ENCODE assay signal across 26 cellular contexts in the genomic region with DNA sequence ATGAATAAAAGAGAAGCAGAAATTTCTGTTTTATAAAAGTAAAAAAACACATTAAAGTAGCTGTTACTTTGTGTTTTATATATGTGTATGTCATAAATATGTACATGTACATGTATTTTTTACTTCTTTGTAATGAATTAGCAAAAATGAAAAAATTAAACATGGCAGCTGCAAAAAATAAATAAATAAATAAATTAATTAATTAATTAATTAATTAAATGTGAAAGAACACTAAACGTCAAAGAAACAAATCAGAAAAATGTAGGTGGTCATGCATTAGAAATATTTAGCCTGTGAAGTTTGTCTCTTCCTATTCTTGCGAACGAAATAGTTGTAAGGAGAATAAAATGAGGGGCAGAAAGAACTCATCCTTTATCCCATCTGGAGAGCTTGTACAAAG.
A peak's percentile ranks its signal among the peaks of the same experiment; 100 is the strongest.
DNase-seq lines count a peak whose midpoint lies in the region; ATAC-seq and TF ChIP-seq lines count a peak whose summit lies in the region.
"Had no signal": no experiment of that assay in that cellular context is flagged by ENCODE, and none has a peak within 500 bp of the region (broad histone marks: within the 10 kb centered on the region; RNA-seq: fewer than 3 reads in every experiment).

No MANE protein-coding gene starts in this region.

- no peak overlapping the region for H2AK5ac ChIP-seq in neuronal stem cell (ENCODE audit: low read depth, low read length)

- H3K14ac ChIP-seq in neuronal stem cell (ENCODE audit: low read length), result no peak overlapping the region

- no peaks in the 10 kb centered on the region; the same call in 2 of the 3 replicates for H3K36me3 Mint-ChIP-seq in GM23338 (ENCODE audit: low read depth)
- H3K36me3 Mint-ChIP-seq in glutamatergic neuron (ENCODE audit: unreplicated experiment), result no peaks in the 10 kb centered on the region
- H3K36me3 Mint-ChIP-seq: CD4-positive, alpha-beta memory T cell had no signal

- H3K79me1 ChIP-seq in neuronal stem cell (ENCODE audit: low read depth, low read length), result no peaks in the 10 kb centered on the region

- no peak overlapping the region for H4K8ac ChIP-seq in neuronal stem cell (ENCODE audit: low read depth, low read length)

- H3K27me3 Mint-ChIP-seq in GM23338 (ENCODE audit: insufficient read depth, low read depth, poor library complexity), result no peaks in the 10 kb centered on the region
- H3K27me3 Mint-ChIP-seq in glutamatergic neuron (ENCODE audit: unreplicated experiment), result peaks cover 4% of the 10 kb centered on the region
- H3K27me3 Mint-ChIP-seq: CD4-positive, alpha-beta memory T cell had no signal

- no peak overlapping the region for H3K4ac ChIP-seq in neuronal stem cell (ENCODE audit: low read length)

- no peaks in the 10 kb centered on the region for H3K4me1 ChIP-seq in GM23338 (ENCODE audit: insufficient read depth)
- peaks cover 5 to 7% of the 10 kb centered on the region in 2 donors for H3K4me1 ChIP-seq in neuronal stem cell (ENCODE audit: control insufficient read depth in 2 of 2, insufficient read depth in 1 of 2, low read depth in 1 of 2, low read length in 2 of 2)
- H3K4me1 ChIP-seq: BLaER1 treated with 17β-estradiol and CSF1 and Interleukin-3, amounts not matched to agents 10 nM and 100 nM; Caco-2 had no signal

- no peaks in the 10 kb centered on the region for H4K20me1 ChIP-seq in GM23338 (replicated peaks; ENCODE audit: insufficient read depth)
- H4K20me1 ChIP-seq: BLaER1 treated with 17β-estradiol and CSF1 and Interleukin-3, amounts not matched to agents 10 nM and 100 nM had no signal

- H3K4me3 ChIP-seq in GM23338 (no peak overlapping the region), neuronal stem cell (ENCODE audit: low read length in 2 of 2) (no peak overlapping the region)
- H3K4me3 ChIP-seq: BLaER1 treated with 17β-estradiol and CSF1 and Interleukin-3, amounts not matched to agents 10 nM and 100 nM; GM12878 had no signal

- H3K27me3 ChIP-seq in GM23338 (ENCODE audit: insufficient read depth), result no peaks in the 10 kb centered on the region
- H3K27me3 ChIP-seq in neuronal stem cell (ENCODE audit: control insufficient read depth in 3 of 3, insufficient read depth in 3 of 3, low read depth in 1 of 3, low read length in 3 of 3), result no peaks in the 10 kb centered on the region
- H3K27me3 ChIP-seq: BLaER1 treated with 17β-estradiol and CSF1 and Interleukin-3, amounts not matched to agents 10 nM and 100 nM had no signal

- H3K23ac ChIP-seq in neuronal stem cell (ENCODE audit: low read depth, low read length, poor library complexity), result no peak overlapping the region

- no peak overlapping the region for H2BK5ac ChIP-seq in neuronal stem cell (ENCODE audit: low read length)

- H3K4me1 Mint-ChIP-seq in GM23338 (no peaks in the 10 kb centered on the region), glutamatergic neuron (ENCODE audit: low read depth, unreplicated experiment) (peaks cover 17% of the 10 kb centered on the region)

- no peak for DNase-seq in GM23338 (ENCODE audit: low spot score)
- DNase-seq in cerebellar cortex (ENCODE audit: low spot score), result peak; percentile 6
- DNase-seq in glutamatergic neuron, result no peak
- no peak for DNase-seq in neuronal stem cell (ENCODE audit: low spot score)
- no peak for DNase-seq in activated naive CD4-positive, alpha-beta T cell (lab: John Stamatoyannopoulos, UW)
- DNase-seq in inferior parietal cortex (ENCODE audit: extremely low spot score), result no peak
- DNase-seq: ACHN; Caco-2; CD4-positive, alpha-beta memory T cell; DMS 273 treated with DMSO at 0.1 percent for 48 hours; DND-41; KG1; NCI-H1092 treated with DMSO at 0.1 percent for 48 hours; NCI-H1436 treated with DMSO at 0.1 percent for 48 hours; NCI-H1930; NCI-H2227 treated with DMSO at 0.1 percent for 48 hours; NCI-H510A; NK-92 treated with Interleukin-12 subunit alpha and Interleukin-12 subunit beta, amount 100 ng/mL, for 24 hours; SIG-M5; SK-N-SH had no signal

- no peak overlapping the region for H2BK15ac ChIP-seq in neuronal stem cell (ENCODE audit: low read length)

- H2BK120ac ChIP-seq in neuronal stem cell (ENCODE audit: low read depth, low read length), result no peak overlapping the region

- H3K27ac ChIP-seq in GM23338 (ENCODE audit: low read depth) (no peak overlapping the region), neuronal stem cell (replicated peaks; ENCODE audit: low read length) (no peak overlapping the region)
- H3K27ac ChIP-seq: BLaER1 treated with 17β-estradiol and CSF1 and Interleukin-3, amounts not matched to agents 10 nM and 100 nM had no signal

- H3K4me2 ChIP-seq in GM23338, result no peak overlapping the region
- no peak overlapping the region for H3K4me2 ChIP-seq in neuronal stem cell (ENCODE audit: insufficient read depth, low read length, poor library complexity, severe bottlenecking)
- H3K4me2 ChIP-seq: BLaER1 treated with 17β-estradiol and CSF1 and Interleukin-3, amounts not matched to agents 10 nM and 100 nM had no signal

- peak overlapping the region; percentile 92; the same call in 1 of the 2 replicates for H2AFZ ChIP-seq in GM23338
- peak overlapping the region; percentile 48 for H2AFZ ChIP-seq in neuronal stem cell (ENCODE audit: low read length)

- H3K36me3 ChIP-seq in GM23338 (ENCODE audit: insufficient read depth) (no peaks in the 10 kb centered on the region), neuronal stem cell (replicated peaks in 1 of 2; ENCODE audit: control insufficient read depth in 2 of 2, insufficient read depth in 2 of 2, low read length in 2 of 2) (no peaks in the 10 kb centered on the region)
- H3K36me3 ChIP-seq: BLaER1 treated with 17β-estradiol and CSF1 and Interleukin-3, amounts not matched to agents 10 nM and 100 nM had no signal

- no peak overlapping the region for H3K4me3 Mint-ChIP-seq in GM23338
- peak overlapping the region; percentile 63 for H3K4me3 Mint-ChIP-seq in glutamatergic neuron (ENCODE audit: unreplicated experiment)
- H3K4me3 Mint-ChIP-seq: CD4-positive, alpha-beta memory T cell had no signal

- H2BK12ac ChIP-seq in neuronal stem cell (ENCODE audit: low read length), result no peak overlapping the region

- H3K9ac ChIP-seq in neuronal stem cell (ENCODE audit: low read depth, low read length, poor library complexity), result no peak overlapping the region
- H3K9ac ChIP-seq: BLaER1 treated with 17β-estradiol and CSF1 and Interleukin-3, amounts not matched to agents 10 nM and 100 nM; SK-N-SH had no signal

- no peak for TF ChIP-seq CTCF in GM23338 (conservative IDR thresholded peaks at IDR 0.05; ENCODE audit: low read depth in 2 of 2)
- TF ChIP-seq CTCF in glutamatergic neuron (IDR thresholded peaks at IDR 0.05; ENCODE audit: partially characterized antibody, unreplicated experiment), result no peak

- WGBS in neuronal stem cell (ENCODE audit: extremely low coverage in 2 of 2, insufficient read length in 2 of 2, insufficient replicate concordance in 1 of 2), 2 donors, result no CpG with 5 or more reads among the region's 3 CpGs

- H3K27ac Mint-ChIP-seq in GM23338 (no peak overlapping the region), glutamatergic neuron (ENCODE audit: unreplicated experiment) (peak overlapping the region; percentile 95)
- H3K27ac Mint-ChIP-seq: CD4-positive, alpha-beta memory T cell had no signal

- H3K9me3 Mint-ChIP-seq in GM23338 (no peaks in the 10 kb centered on the region), glutamatergic neuron (ENCODE audit: unreplicated experiment) (peaks cover 5% of the 10 kb centered on the region)

- no peaks in the 10 kb centered on the region for H3K79me2 ChIP-seq in GM23338 (replicated peaks; ENCODE audit: insufficient read depth)

- ATAC-seq in GM23338 (no peak), GM19023 (IDR thresholded peaks at IDR 0.05; ENCODE audit: unreplicated experiment) (no peak), HG02623 (IDR thresholded peaks at IDR 0.05; ENCODE audit: unreplicated experiment) (no peak)
- ATAC-seq: GM12878, HCT116, Panc1 had no signal

- H3K9me2 ChIP-seq in GM23338 (ENCODE audit: insufficient read depth), result peaks cover 8% of the 10 kb centered on the region
- H3K9me2 ChIP-seq: SK-N-SH had no signal

- H4K91ac ChIP-seq in neuronal stem cell (ENCODE audit: low read depth, low read length, poor library complexity), result no peak overlapping the region

- no peaks in the 10 kb centered on the region for H3K9me3 ChIP-seq in neuronal stem cell (replicated peaks in 1 of 2; ENCODE audit: control insufficient read depth in 2 of 2, insufficient read depth in 1 of 2, low read depth in 1 of 2, low read length in 2 of 2)
- H3K9me3 ChIP-seq: Caco-2 had no signal

- no peak overlapping the region for H3K18ac ChIP-seq in neuronal stem cell (ENCODE audit: low read length)

- H3F3A ChIP-seq in GM23338 (replicated peaks; ENCODE audit: low read depth), result no peaks in the 10 kb centered on the region

TF ChIP-seq in GM23338, 12 proteins besides CTCF, POLR2A, EP300 and RAD21 (continues in another document):
- TF ChIP-seq JUNB (IDR thresholded peaks at IDR 0.05; ENCODE audit: unreplicated experiment) (no peak), STAT1 (IDR thresholded peaks at IDR 0.05; ENCODE audit: unreplicated experiment) (no peak)
